ENCODE assay signal across 1 cellular context in genomic region chr7:134933460-134934068, GRCh38.
TF ChIP-seq lines count a peak whose summit lies in the region.

No MANE protein-coding gene starts in this region.

TF ChIP-seq in K562, 482 proteins besides CTCF, POLR2A, EP300 and RAD21 (continued from another document):
- 0 out of 2 replicates have a peak, but pooled peaks have one; percentile 25 for TF ChIP-seq HINFP (tag; conservative IDR thresholded peaks at IDR 0.05; ENCODE audit: low read depth)
- peak; percentile 6 for TF ChIP-seq NCOA4 (IDR thresholded peaks at IDR 0.05; ENCODE audit: partially characterized antibody)
- no peak for TF ChIP-seq LARP7 (IDR thresholded peaks at IDR 0.05)
- 0 out of 4 replicates have a peak, but pooled peaks of 1 of the 2 experiments have one; percentile 8 for TF ChIP-seq MLLT1 (IDR thresholded peaks at IDR 0.05)
- TF ChIP-seq, protein P1, sequence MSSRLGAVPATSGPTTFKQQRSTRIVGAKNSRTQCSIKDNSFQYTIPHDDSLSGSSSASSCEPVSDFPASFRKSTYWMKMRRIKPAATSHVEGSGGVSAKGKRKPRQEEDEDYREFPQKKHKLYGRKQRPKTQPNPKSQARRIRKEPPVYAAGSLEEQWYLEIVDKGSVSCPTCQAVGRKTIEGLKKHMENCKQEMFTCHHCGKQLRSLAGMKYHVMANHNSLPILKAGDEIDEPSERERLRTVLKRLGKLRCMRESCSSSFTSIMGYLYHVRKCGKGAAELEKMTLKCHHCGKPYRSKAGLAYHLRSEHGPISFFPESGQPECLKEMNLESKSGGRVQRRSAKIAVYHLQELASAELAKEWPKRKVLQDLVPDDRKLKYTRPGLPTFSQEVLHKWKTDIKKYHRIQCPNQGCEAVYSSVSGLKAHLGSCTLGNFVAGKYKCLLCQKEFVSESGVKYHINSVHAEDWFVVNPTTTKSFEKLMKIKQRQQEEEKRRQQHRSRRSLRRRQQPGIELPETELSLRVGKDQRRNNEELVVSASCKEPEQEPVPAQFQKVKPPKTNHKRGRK (tag; IDR thresholded peaks at IDR 0.05) = peak; percentile 97
- TF ChIP-seq SRSF7 (optimal IDR thresholded peaks at IDR 0.05; ENCODE audit: low read depth, low read length) = no peak
- TF ChIP-seq THRB (CRISPR knock-in tag; conservative IDR thresholded peaks at IDR 0.05) = 0 out of 2 replicates have a peak, but pooled peaks have one; percentile 19
- no peak for TF ChIP-seq CREM (IDR thresholded peaks at IDR 0.05; ENCODE audit: low read depth)
- TF ChIP-seq ZNF77 (CRISPR knock-in tag; IDR thresholded peaks at IDR 0.05) = no peak
- TF ChIP-seq HMGN3 (IDR thresholded peaks at IDR 0.05; ENCODE audit: borderline replicate concordance, extremely low read depth, insufficient read length, low read depth, low read length) = no peak
- no peak for TF ChIP-seq ETV1 (tag; conservative IDR thresholded peaks at IDR 0.05; ENCODE audit: low read depth)
- TF ChIP-seq, protein P2, sequence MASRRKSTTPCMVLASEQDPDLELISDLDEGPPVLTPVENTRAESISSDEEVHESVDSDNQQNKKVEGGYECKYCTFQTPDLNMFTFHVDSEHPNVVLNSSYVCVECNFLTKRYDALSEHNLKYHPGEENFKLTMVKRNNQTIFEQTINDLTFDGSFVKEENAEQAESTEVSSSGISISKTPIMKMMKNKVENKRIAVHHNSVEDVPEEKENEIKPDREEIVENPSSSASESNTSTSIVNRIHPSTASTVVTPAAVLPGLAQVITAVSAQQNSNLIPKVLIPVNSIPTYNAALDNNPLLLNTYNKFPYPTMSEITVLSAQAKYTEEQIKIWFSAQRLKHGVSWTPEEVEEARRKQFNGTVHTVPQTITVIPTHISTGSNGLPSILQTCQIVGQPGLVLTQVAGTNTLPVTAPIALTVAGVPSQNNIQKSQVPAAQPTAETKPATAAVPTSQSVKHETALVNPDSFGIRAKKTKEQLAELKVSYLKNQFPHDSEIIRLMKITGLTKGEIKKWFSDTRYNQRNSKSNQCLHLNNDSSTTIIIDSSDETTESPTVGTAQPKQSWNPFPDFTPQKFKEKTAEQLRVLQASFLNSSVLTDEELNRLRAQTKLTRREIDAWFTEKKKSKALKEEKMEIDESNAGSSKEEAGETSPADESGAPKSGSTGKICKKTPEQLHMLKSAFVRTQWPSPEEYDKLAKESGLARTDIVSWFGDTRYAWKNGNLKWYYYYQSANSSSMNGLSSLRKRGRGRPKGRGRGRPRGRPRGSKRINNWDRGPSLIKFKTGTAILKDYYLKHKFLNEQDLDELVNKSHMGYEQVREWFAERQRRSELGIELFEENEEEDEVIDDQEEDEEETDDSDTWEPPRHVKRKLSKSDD (conservative IDR thresholded peaks at IDR 0.05; ENCODE audit: low read length) = no peak
